ENCODE assay signal across 7 cellular contexts in genomic region chr1:186375929-186376330, GRCh38. TPM values are rescaled to one million over a fixed set of nuclear protein-coding genes. Genes with fewer than 3 reads are reported as not detected.
DNase-seq lines count a peak whose midpoint lies in the region; ATAC-seq, FAIRE-seq and TF ChIP-seq lines count a peak whose summit lies in the region.

No MANE protein-coding gene starts in this region.

- FAIRE-seq in small intestine (lab: Jason Lieb, UNC): no peak

- H3K27ac ChIP-seq in left ventricle myocardium inferior (replicated peaks): peak overlapping the region; percentile 98
- peak overlapping the region; percentile 95 to 99 for H3K27ac ChIP-seq in small intestine (ENCODE audit: low read depth in 1 of 2, low read length in 1 of 2)

- peak overlapping the region; percentile 92 for H3K4me3 ChIP-seq in left ventricle myocardium inferior
- peak overlapping the region; percentile 53 to 74 for H3K4me3 ChIP-seq in small intestine (ENCODE audit: low read depth in 1 of 2, low read length in 2 of 2)

- H3K27me3 ChIP-seq in left ventricle myocardium inferior (ENCODE audit: low read depth) (no peaks in the 10 kb centered on the region), small intestine (ENCODE audit: control insufficient read depth in 2 of 2, insufficient read depth in 2 of 2, low read length in 2 of 2) (no peaks in the 10 kb centered on the region)

- CTCF ChIA-PET in WTC11 (lab: Charles Lee): interaction anchor here (0.5 to 1.6 kb wide), 20 partner anchors 8 to 1053 kb away, joined by 3 to 31 read pairs (median 6); partner anchors contain the start of genes HMCN1 and PTGS2

- 0% methylated on average over 12 of the region's 12 CpGs for WGBS in small intestine, 3 donors

- H3K36me3 Mint-ChIP-seq in HFFc6 (ENCODE audit: low read depth) (peaks cover 37% of the 10 kb centered on the region), WTC11 (peaks cover 25% of the 10 kb centered on the region)

- H3K36me3 ChIP-seq in left ventricle myocardium inferior (peaks cover 29% of the 10 kb centered on the region), small intestine (ENCODE audit: control insufficient read depth in 2 of 2, insufficient read depth in 2 of 2, low read length in 2 of 2) (peaks cover 0 to 2% of the 10 kb centered on the region in 2 donors)

- H3K27ac Mint-ChIP-seq in HFFc6: peak overlapping the region; percentile 99
- H3K27ac Mint-ChIP-seq in WTC11: peak overlapping the region; percentile 100

- peaks cover 50% of the 10 kb centered on the region for H3K4me1 ChIP-seq in left ventricle myocardium inferior
- peaks cover 2 to 3% of the 10 kb centered on the region in 2 donors for H3K4me1 ChIP-seq in small intestine (ENCODE audit: control insufficient read depth in 2 of 2, insufficient read depth in 1 of 2, low read depth in 1 of 2, low read length in 1 of 2)

- H3K27me3 Mint-ChIP-seq in HFFc6 (ENCODE audit: insufficient read depth) (peaks cover 2% of the 10 kb centered on the region), WTC11 (ENCODE audit: low read depth) (no peaks in the 10 kb centered on the region; the same call in 1 of the 2 replicates)

- H3K9me3 Mint-ChIP-seq in HFFc6 (no peaks in the 10 kb centered on the region), WTC11 (no peaks in the 10 kb centered on the region)

- intact Hi-C loops in left ventricle myocardium inferior (cut with micrococcal nuclease): no loop called here

- H3K9me3 ChIP-seq in left ventricle myocardium inferior (replicated peaks) (no peaks in the 10 kb centered on the region), small intestine (ENCODE audit: control insufficient read depth, low read depth) (no peaks in the 10 kb centered on the region)

- POLR2A ChIA-PET in WTC11 (lab: Charles Lee): interaction anchor here (0.9 kb wide), 1 partner anchor 33 kb away, joined by 8 read pairs; no protein-coding TSS in a partner anchor

- H3K4me3 Mint-ChIP-seq in HFFc6 (peak overlapping the region; percentile 99), WTC11 (peak overlapping the region; percentile 97)

- peaks cover 35% of the 10 kb centered on the region for H3K4me1 Mint-ChIP-seq in HFFc6 (ENCODE audit: low read depth)
- no peaks in the 10 kb centered on the region; the same call in 1 of the 2 replicates for H3K4me1 Mint-ChIP-seq in WTC11

- TF ChIP-seq CTCF in HFFc6 (IDR thresholded peaks at IDR 0.05): no peak
- TF ChIP-seq CTCF in WTC11 (IDR thresholded peaks at IDR 0.05): no peak
- TF ChIP-seq CTCF in left ventricle myocardium inferior (IDR thresholded peaks at IDR 0.05; ENCODE audit: borderline replicate concordance): no peak

- DNase-seq in HFFc6 (no peak), WTC11 (ENCODE audit: low spot score) (no peak), left ventricle myocardium inferior (no peak), small intestine (no peak), UCSD-AML1 (lab: John Stamatoyannopoulos, UW; ENCODE audit: unreplicated experiment) (no peak)
- no peak for DNase-seq in stimulated activated CD4-positive, alpha-beta T cell treated with anti-CD3 and anti-CD28 coated beads, Interleukin-15, amount 100 ng/mL, for 24 hours

- ATAC-seq in WTC11 (peak; percentile 4), GM19463 (IDR thresholded peaks at IDR 0.05; ENCODE audit: unreplicated experiment) (no peak)

TF ChIP-seq in WTC11, 78 proteins besides CTCF, POLR2A, EP300 and RAD21:
- TF ChIP-seq ZNF232 (CRISPR knock-in tag; IDR thresholded peaks at IDR 0.05) (0 out of 2 replicates have a peak, but pooled peaks have one; percentile 2), MLX (CRISPR knock-in tag; IDR thresholded peaks at IDR 0.05) (no peak)

RNA-seq across cellular contexts. Expression of gene ODR4, which starts 0.3 kb away (rescaled TPM):
- total RNA-seq in HFFc6 (2021; fragmentation: NEBNext Ultra II Directional; extraction: Animal tissue kit (Norgen Biotek cat#: 25700)): 10 to 100 TPM; 10.1 to 15.9 (median 13.1) TPM
- total RNA-seq in WTC11 (2021) (14.1 to 14.5 TPM (median 14.3 TPM) in 3 replicates), left ventricle myocardium inferior (10.9 TPM)
- polyA plus RNA-seq in small intestine: 10 to 100 TPM in 2 of 3 donors, 1 to 10 TPM in 1; 6.5 to 12.4 (median 11.6) TPM

RNA-seq across cellular contexts. Expression of gene TPR, which starts 0.9 kb away (rescaled TPM):
- 10 to 100 TPM; 61.4 to 75.6 (median 62.8) TPM for total RNA-seq in HFFc6 (2021; fragmentation: NEBNext Ultra II Directional; extraction: Animal tissue kit (Norgen Biotek cat#: 25700))
- total RNA-seq in WTC11 (2021): 110 to 120 TPM (median 119 TPM) in 3 replicates
- total RNA-seq in left ventricle myocardium inferior: 49.8 TPM
- 10 to 100 TPM; 11.3 to 32.7 (median 24.8) TPM for polyA plus RNA-seq in small intestine
